ENCODE assay signal across 28 cellular contexts in the genomic region with DNA sequence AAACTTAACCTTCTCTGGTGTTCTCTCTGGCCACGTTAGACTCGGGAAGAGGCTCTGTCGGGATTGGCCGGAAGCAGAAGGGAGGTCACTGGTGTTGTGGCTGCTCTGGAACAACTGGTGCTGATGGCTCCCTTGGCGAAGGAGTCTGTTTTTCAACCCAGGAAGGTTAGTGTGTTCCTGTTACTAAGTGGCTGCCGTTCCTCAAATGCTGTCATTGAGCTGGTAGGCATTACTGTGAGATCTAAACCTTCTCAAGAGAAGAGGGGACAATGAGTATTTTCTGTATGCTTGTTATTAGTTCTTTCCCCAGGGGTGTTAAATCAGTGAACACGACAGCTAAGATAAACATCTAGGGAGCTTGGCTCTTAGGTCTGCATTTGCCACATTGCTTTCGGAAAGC. TPM values are rescaled to one million over a fixed set of nuclear protein-coding genes. Genes with fewer than 3 reads are reported as not detected.
DNase-seq lines count a peak whose midpoint lies in the region; ATAC-seq, FAIRE-seq and TF ChIP-seq lines count a peak whose summit lies in the region.
"Had no signal": no experiment of that assay in that cellular context is flagged by ENCODE, and none has a peak within 500 bp of the region (broad histone marks: within the 10 kb centered on the region; RNA-seq: fewer than 3 reads in every experiment).

No MANE protein-coding gene starts in this region.

- no peaks in the 10 kb centered on the region for H3K9me3 ChIP-seq in kidney (ENCODE audit: control insufficient read depth in 1 of 2, low read length in 2 of 2)
- H3K9me3 ChIP-seq: BLaER1, HAP-1, Peyer's patch, thyroid gland had no signal

- H3K9me3 Mint-ChIP-seq in nephron progenitor cell, result no peaks in the 10 kb centered on the region
- H3K9me3 Mint-ChIP-seq: IgD-negative memory B cell; stimulated activated naive CD8-positive, alpha-beta T cell treated with anti-CD3 and anti-CD28 coated beads, Interleukin-15, Interleukin-2, amounts not matched to agents 100 ng/mL and 50 ng/mL, for 24 hours had no signal

- H3K27me3 Mint-ChIP-seq in nephron progenitor cell (ENCODE audit: low read depth, poor library complexity), result peaks cover 4% of the 10 kb centered on the region
- H3K27me3 Mint-ChIP-seq: IgD-negative memory B cell; stimulated activated naive CD8-positive, alpha-beta T cell treated with anti-CD3 and anti-CD28 coated beads, Interleukin-15, Interleukin-2, amounts not matched to agents 100 ng/mL and 50 ng/mL, for 24 hours had no signal

- H3K36me3 ChIP-seq in kidney (ENCODE audit: control insufficient read depth in 1 of 2, insufficient read depth in 2 of 2, low read length in 2 of 2), result peaks cover 48 to 69% of the 10 kb centered on the region in 2 donors

- DNase-seq in Right ventricle myocardium inferior (ENCODE audit: missing footprints) (no peak), cardiac septum (ENCODE audit: low spot score) (no peak), Right ventricle myocardium superior (no peak), nephron progenitor cell (no peak), kidney (no peak), MV-4-11 (lab: John Stamatoyannopoulos, UW) (no peak), DMS 273 treated with DMSO at 0.1 percent for 48 hours (lab: John Stamatoyannopoulos, UW) (no peak)
- DNase-seq: ACHN; activated CD4-positive, alpha-beta T cell treated with anti-CD3 and anti-CD28 coated beads for 48 hours; DND-41; kidney glomerular epithelial cell; NCI-H1048; NCI-H1930; NCI-H526; NK-92 treated with Interleukin-12 subunit alpha and Interleukin-12 subunit beta, amount 100 ng/mL, for 24 hours; Peyer's patch; stimulated activated CD4-positive, alpha-beta T cell treated with anti-CD3 and anti-CD28 coated beads, Interleukin-15, amount 100 ng/mL, for 24 hours; SW 1271; T1000; thyroid gland; WERI-Rb-1 had no signal

- no peak overlapping the region for H3K4me3 ChIP-seq in kidney (ENCODE audit: low read length in 2 of 2)
- H3K4me3 ChIP-seq: BLaER1, HAP-1, Peyer's patch, thyroid gland had no signal

- FAIRE-seq in kidney (lab: Jason Lieb, UNC), result no peak
- FAIRE-seq: endothelial cell of umbilical vein, GM18507 had no signal

- no peak overlapping the region for H3K9ac ChIP-seq in kidney (ENCODE audit: low read length in 2 of 2)
- H3K9ac ChIP-seq: BLaER1 had no signal

- no peak overlapping the region for H3K4me3 Mint-ChIP-seq in nephron progenitor cell
- H3K4me3 Mint-ChIP-seq: IgD-negative memory B cell; stimulated activated naive CD8-positive, alpha-beta T cell treated with anti-CD3 and anti-CD28 coated beads, Interleukin-15, Interleukin-2, amounts not matched to agents 100 ng/mL and 50 ng/mL, for 24 hours had no signal

- H3K36me3 Mint-ChIP-seq in nephron progenitor cell (ENCODE audit: low read depth), result peaks cover 78% of the 10 kb centered on the region
- H3K36me3 Mint-ChIP-seq: IgD-negative memory B cell had no signal

- no peak for TF ChIP-seq CTCF in nephron progenitor cell (IDR thresholded peaks at IDR 0.05)
- no peak for TF ChIP-seq CTCF in kidney (IDR thresholded peaks at IDR 0.05; ENCODE audit: borderline replicate concordance, extremely low read depth, insufficient read depth)

- H3K4me1 ChIP-seq in kidney (ENCODE audit: control insufficient read depth in 1 of 2, insufficient read depth in 1 of 2, low read depth in 1 of 2, low read length in 2 of 2), result no peaks in the 10 kb centered on the region
- H3K4me1 ChIP-seq: BLaER1, HAP-1, thyroid gland had no signal

- H3K27ac Mint-ChIP-seq in nephron progenitor cell, result peak overlapping the region; percentile 81
- H3K27ac Mint-ChIP-seq: IgD-negative memory B cell; stimulated activated naive CD8-positive, alpha-beta T cell treated with anti-CD3 and anti-CD28 coated beads, Interleukin-15, Interleukin-2, amounts not matched to agents 100 ng/mL and 50 ng/mL, for 24 hours had no signal

- ATAC-seq in Right ventricle myocardium inferior, result peak; percentile 87
- ATAC-seq in Right ventricle myocardium superior (ENCODE audit: poor library complexity), result peak; percentile 85
- no peak for ATAC-seq in GM18505 (IDR thresholded peaks at IDR 0.05; ENCODE audit: unreplicated experiment)

- peaks cover 10% of the 10 kb centered on the region for H3K4me1 Mint-ChIP-seq in nephron progenitor cell
- H3K4me1 Mint-ChIP-seq: IgD-negative memory B cell had no signal

- H3K27ac ChIP-seq in kidney (ENCODE audit: low read depth in 2 of 2, low read length in 2 of 2), result peak overlapping the region in 1 of 2 donors; percentile 32
- H3K27ac ChIP-seq: BLaER1, thyroid gland, WERI-Rb-1 had no signal

- TF ChIP-seq POLR2A in GM18505 (IDR thresholded peaks at IDR 0.05; ENCODE audit: borderline replicate concordance, extremely low read depth, insufficient read depth, insufficient read length), result no peak

- intact Hi-C loops in Right ventricle myocardium inferior (cut with DNase I), result loop anchor here (10.0 kb wide), 1 partner anchor 1002 kb away; no protein-coding TSS in a partner anchor
- intact Hi-C loops in cardiac septum (cut with DNase I), result no loop called here
- intact Hi-C loops in Right ventricle myocardium superior (cut with DNase I), result no loop called here
- intact Hi-C loops in kidney (cut with DNase I), result no loop called here

RNA-seq across cellular contexts. Expression of gene POP5, which starts 18.3 kb away (rescaled TPM):
- total RNA-seq in Right ventricle myocardium inferior (39.3 TPM), cardiac septum (36.5 TPM), Right ventricle myocardium superior (40.9 TPM), kidney (50.0 TPM)
- 111 TPM for polyA plus RNA-seq in kidney (ENCODE audit: insufficient read depth, low read depth, low replicate concordance)

RNA-seq across cellular contexts. Expression of gene RNF10, which starts 28.8 kb away (rescaled TPM):
- total RNA-seq in Right ventricle myocardium inferior (294 TPM), cardiac septum (249 TPM), Right ventricle myocardium superior (242 TPM), kidney (229 TPM)
- 220 TPM for polyA plus RNA-seq in kidney (ENCODE audit: insufficient read depth, low read depth, low replicate concordance)

RNA-seq across cellular contexts. Expression of gene COQ5, which starts 33.9 kb away (rescaled TPM):
- total RNA-seq in Right ventricle myocardium inferior, result 42.9 TPM
- total RNA-seq in cardiac septum, result 31.8 TPM
- total RNA-seq in Right ventricle myocardium superior, result 44.0 TPM
- total RNA-seq in kidney, result 26.5 TPM
- 60.8 TPM for polyA plus RNA-seq in kidney (ENCODE audit: insufficient read depth, low read depth, low replicate concordance)
